In the genomic region with DNA sequence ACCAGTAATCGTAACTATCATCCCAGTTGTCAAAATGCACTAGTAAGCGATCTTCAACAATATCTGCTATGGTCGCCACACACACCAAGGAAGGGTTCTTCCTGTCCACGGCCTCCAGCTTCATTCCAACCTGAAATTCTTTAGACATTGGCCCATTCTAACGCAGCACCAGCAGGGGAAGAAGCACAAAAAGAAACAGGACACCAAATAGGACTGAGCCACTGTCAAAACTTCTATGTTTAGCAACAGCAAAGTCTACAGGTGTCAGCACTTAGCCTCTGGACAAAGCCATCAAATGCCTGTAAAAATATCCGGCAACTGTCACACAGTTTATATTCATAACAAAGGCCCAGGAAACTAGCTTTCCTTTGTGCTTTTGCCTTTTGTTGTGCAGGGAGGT, we compare ENCODE assay signal across 27 cellular contexts.
"Had no signal": no experiment of that assay in that cellular context is flagged by ENCODE, and none has a peak within 500 bp of the region (broad histone marks: within the 10 kb centered on the region; RNA-seq: fewer than 3 reads in every experiment).

No MANE protein-coding gene starts in this region.

- H3K4me1 Mint-ChIP-seq: activated CD4-positive, alpha-beta T cell treated with anti-CD3 and anti-CD28 coated beads, Interleukin-2, amount 10 ng/mL, durations not matched to agents 7 days and 5 days; naive B cell had no signal

- H3K9me3 ChIP-seq: body of pancreas, gastroesophageal sphincter, left lung, ovary, right lobe of liver, testis, transverse colon had no signal

- H3K27me3 Mint-ChIP-seq: activated CD4-positive, alpha-beta T cell treated with anti-CD3 and anti-CD28 coated beads, Interleukin-2, amount 10 ng/mL, durations not matched to agents 7 days and 5 days; activated CD8-positive, alpha-beta T cell treated with anti-CD3 and anti-CD28 coated beads for 36 hours; naive B cell; progenitor cell of endocrine pancreas had no signal

- H3K27ac ChIP-seq: body of pancreas, coronary artery, dorsolateral prefrontal cortex, gastroesophageal sphincter, left lung, ovary, right lobe of liver, testis, transverse colon, VCaP had no signal

- H3K4me3 ChIP-seq: body of pancreas, coronary artery, dorsolateral prefrontal cortex, gastroesophageal sphincter, left lung, ovary, right lobe of liver, testis, transverse colon had no signal

- H3K27ac Mint-ChIP-seq: activated CD4-positive, alpha-beta T cell treated with anti-CD3 and anti-CD28 coated beads, Interleukin-2, amount 10 ng/mL, durations not matched to agents 7 days and 5 days; activated CD8-positive, alpha-beta T cell treated with anti-CD3 and anti-CD28 coated beads for 36 hours; activated naive CD4-positive, alpha-beta T cell treated with anti-CD3 and anti-CD28 coated beads, Interleukin-2, amount 50 U/mL, for 72 hours; naive B cell; progenitor cell of endocrine pancreas; T-helper 1 cell treated with Interleukin-12 subunit alpha and Interleukin-12 subunit beta and Interleukin-4 antibody, amounts not matched to agents 30 μg/mL and 1 μg/mL, for 36 hours had no signal

- DNase-seq: activated CD4-positive, alpha-beta T cell treated with anti-CD3 and anti-CD28 coated beads, Interleukin-2, amount 10 ng/mL, durations not matched to agents 7 days and 5 days; activated CD4-positive, CD25-positive, alpha-beta regulatory T cell treated with anti-CD3 and anti-CD28 coated beads, Interleukin-2, amount 50 U/mL, for 72 hours; activated CD8-positive, alpha-beta T cell treated with anti-CD3 and anti-CD28 coated beads for 36 hours; activated naive CD4-positive, alpha-beta T cell; activated T-cell treated with anti-CD3 and anti-CD28 coated beads, Interleukin-2, amount 50 U/mL, for 48 hours; aorta; body of pancreas; dorsolateral prefrontal cortex; effector memory CD4-positive, alpha-beta T cell; erythroblast; hypothalamus; kidney glomerular epithelial cell; left lung; naive B cell; ovary; right lobe of liver; stimulated activated CD4-positive, alpha-beta T cell treated with anti-CD3 and anti-CD28 coated beads, Interleukin-2, amount 100 ng/mL, for 48 hours; stimulated activated naive CD4-positive, alpha-beta T cell treated with Interleukin-2 at 50 U/mL for 16 hours; T-helper 9 cell; testis; transverse colon had no signal

- H3K36me3 ChIP-seq: gastroesophageal sphincter, ovary, transverse colon had no signal

- H3K4me3 Mint-ChIP-seq: activated CD4-positive, alpha-beta T cell treated with anti-CD3 and anti-CD28 coated beads, Interleukin-2, amount 10 ng/mL, durations not matched to agents 7 days and 5 days; activated CD8-positive, alpha-beta T cell treated with anti-CD3 and anti-CD28 coated beads for 36 hours; naive B cell; T-helper 1 cell treated with Interleukin-12 subunit alpha and Interleukin-12 subunit beta and Interleukin-4 antibody, amounts not matched to agents 30 μg/mL and 1 μg/mL, for 36 hours had no signal

- H3K27me3 ChIP-seq: body of pancreas, dorsolateral prefrontal cortex, gastroesophageal sphincter, left lung, ovary, right lobe of liver, testis, transverse colon had no signal

- H3K9me3 Mint-ChIP-seq: activated CD4-positive, alpha-beta T cell treated with anti-CD3 and anti-CD28 coated beads, Interleukin-2, amount 10 ng/mL, durations not matched to agents 7 days and 5 days; activated CD8-positive, alpha-beta T cell treated with anti-CD3 and anti-CD28 coated beads for 36 hours; T-helper 1 cell treated with Interleukin-12 subunit alpha and Interleukin-12 subunit beta and Interleukin-4 antibody, amounts not matched to agents 30 μg/mL and 1 μg/mL, for 36 hours had no signal

- H3K36me3 Mint-ChIP-seq: activated naive CD4-positive, alpha-beta T cell treated with anti-CD3 and anti-CD28 coated beads, Interleukin-2, amount 50 U/mL, for 72 hours had no signal

- H3K4me1 ChIP-seq: body of pancreas, gastroesophageal sphincter, left lung, right lobe of liver, testis, transverse colon had no signal
